9 cellular contexts compared by ENCODE assay signal in the genomic region with DNA sequence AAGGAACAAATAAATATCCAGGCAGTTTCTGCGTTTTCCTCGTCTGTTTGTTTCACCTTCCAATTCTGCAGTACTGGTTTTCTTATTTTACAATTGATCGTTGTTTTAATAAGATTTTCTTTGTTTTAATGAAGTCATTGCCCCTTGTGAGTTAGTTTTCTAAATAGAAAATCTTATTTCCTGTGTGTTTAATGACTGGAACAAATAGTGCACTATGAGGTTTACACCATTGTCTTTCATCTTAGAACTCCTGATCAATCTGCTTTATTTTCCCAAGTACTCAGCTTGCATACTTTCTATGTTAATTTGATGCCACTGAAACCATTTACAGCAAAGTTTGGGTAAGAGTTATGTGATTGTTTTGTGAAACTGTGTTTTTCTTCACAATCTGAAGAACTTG. TPM values are rescaled to one million over a fixed set of nuclear protein-coding genes. Genes with fewer than 3 reads are reported as not detected.
A peak's percentile ranks its signal among the peaks of the same experiment; 100 is the strongest.
DNase-seq lines count a peak whose midpoint lies in the region; ATAC-seq and TF ChIP-seq lines count a peak whose summit lies in the region.
"Had no signal": no experiment of that assay in that cellular context is flagged by ENCODE, and none has a peak within 500 bp of the region (broad histone marks: within the 10 kb centered on the region; RNA-seq: fewer than 3 reads in every experiment).

No MANE protein-coding gene starts in this region.

- H3K27ac ChIP-seq in ACC112 (ENCODE audit: low read depth, low read length): peak overlapping the region; percentile 66; the same call in 1 of the 2 replicates
- peak overlapping the region in 58 of 59 donors; percentile 22 to 99 (median 97) for H3K27ac ChIP-seq in dorsolateral prefrontal cortex
- H3K27ac ChIP-seq in muscle layer of duodenum (ENCODE audit: low read length): peak overlapping the region; percentile 86

- peak overlapping the region; percentile 94 for H2AFZ ChIP-seq in ACC112 (ENCODE audit: low read length, unreplicated experiment)

- no peak for DNase-seq in MG63
- no peak for DNase-seq in dorsolateral prefrontal cortex
- DNase-seq in left colon: no peak
- no peak for DNase-seq in AG08395 (ENCODE audit: low spot score)
- DNase-seq: OCI-M1 had no signal

- H3K79me2 ChIP-seq in ACC112 (ENCODE audit: control insufficient read depth, insufficient read depth, low read length, unreplicated experiment): peaks cover 38% of the 10 kb centered on the region

- H3K4me1 ChIP-seq in ACC112 (ENCODE audit: control insufficient read depth, insufficient read depth, low read length, unreplicated experiment): peaks cover 3% of the 10 kb centered on the region
- no peaks in the 10 kb centered on the region for H3K4me1 ChIP-seq in muscle layer of duodenum (ENCODE audit: control insufficient read depth in 1 of 2, insufficient read depth in 2 of 2, low read length in 2 of 2)

- H3K9me3 ChIP-seq in MG63 (no peaks in the 10 kb centered on the region), muscle layer of duodenum (ENCODE audit: control insufficient read depth in 1 of 2, low read length in 2 of 2) (no peaks in the 10 kb centered on the region)

- no peak for TF ChIP-seq CTCF in dorsolateral prefrontal cortex (IDR thresholded peaks at IDR 0.05 in 54 of 56, conservative IDR thresholded peaks at IDR 0.05 in 2 of 56; ENCODE audit: low read depth in 1 of 56, partially characterized antibody in 56 of 56)

- H3K36me3 ChIP-seq in ACC112 (ENCODE audit: insufficient read depth, low read length) (0 out of 2 replicates have a peak, but pooled peaks cover 3% of the 10 kb centered on the region), MG63 (no peaks in the 10 kb centered on the region), muscle layer of duodenum (ENCODE audit: control insufficient read depth in 1 of 2, insufficient read depth in 2 of 2, low read length in 2 of 2) (no peaks in the 10 kb centered on the region)

- H3K4me3 ChIP-seq in ACC112 (ENCODE audit: low read depth, low read length): peak overlapping the region; percentile 99
- H3K4me3 ChIP-seq in MG63: peak overlapping the region; percentile 76
- peak overlapping the region; percentile 61 to 99 (median 86) for H3K4me3 ChIP-seq in dorsolateral prefrontal cortex
- H3K4me3 ChIP-seq in muscle layer of duodenum (ENCODE audit: low read depth in 1 of 2, low read length in 2 of 2): peak overlapping the region; percentile 83 to 91

- intact Hi-C loops in dorsolateral prefrontal cortex (cut with DNase I) (loop anchor here in 1 of 2 donors (2.0 kb wide), 1 partner anchor 77 kb away; no protein-coding TSS in a partner anchor), left colon (cut with DNase I, micrococcal nuclease) (no loop called here)

- H3K27me3 ChIP-seq in ACC112 (ENCODE audit: insufficient read depth, low read length): no peaks in the 10 kb centered on the region
- H3K27me3 ChIP-seq in MG63: no peaks in the 10 kb centered on the region
- H3K27me3 ChIP-seq in dorsolateral prefrontal cortex: no peaks in the 10 kb centered on the region
- no peaks in the 10 kb centered on the region for H3K27me3 ChIP-seq in muscle layer of duodenum (ENCODE audit: low read depth, low read length)

- no peak for ATAC-seq in GM21390 (IDR thresholded peaks at IDR 0.05; ENCODE audit: unreplicated experiment)
- ATAC-seq in left colon: no peak
- no peak for ATAC-seq in HG03460 (IDR thresholded peaks at IDR 0.05; ENCODE audit: unreplicated experiment)

RNA-seq across cellular contexts. Expression of a gene that starts 1.3 kb away (rescaled TPM):
- 13.2 and 16.0 TPM in 2 replicates for total RNA-seq in MG63 (2014; rRNA removed; shearing (Covaris generic); ENCODE audit: low replicate concordance)
- total RNA-seq in dorsolateral prefrontal cortex (100 to 1,000 TPM in 89 of 120 experiments, 10 to 100 TPM in 31; 60.2 to 156 (median 112) TPM), left colon (10 to 100 TPM; 41.5 to 49.2 TPM)
